ENCODE assay signal across 9 cellular contexts in the genomic region with DNA sequence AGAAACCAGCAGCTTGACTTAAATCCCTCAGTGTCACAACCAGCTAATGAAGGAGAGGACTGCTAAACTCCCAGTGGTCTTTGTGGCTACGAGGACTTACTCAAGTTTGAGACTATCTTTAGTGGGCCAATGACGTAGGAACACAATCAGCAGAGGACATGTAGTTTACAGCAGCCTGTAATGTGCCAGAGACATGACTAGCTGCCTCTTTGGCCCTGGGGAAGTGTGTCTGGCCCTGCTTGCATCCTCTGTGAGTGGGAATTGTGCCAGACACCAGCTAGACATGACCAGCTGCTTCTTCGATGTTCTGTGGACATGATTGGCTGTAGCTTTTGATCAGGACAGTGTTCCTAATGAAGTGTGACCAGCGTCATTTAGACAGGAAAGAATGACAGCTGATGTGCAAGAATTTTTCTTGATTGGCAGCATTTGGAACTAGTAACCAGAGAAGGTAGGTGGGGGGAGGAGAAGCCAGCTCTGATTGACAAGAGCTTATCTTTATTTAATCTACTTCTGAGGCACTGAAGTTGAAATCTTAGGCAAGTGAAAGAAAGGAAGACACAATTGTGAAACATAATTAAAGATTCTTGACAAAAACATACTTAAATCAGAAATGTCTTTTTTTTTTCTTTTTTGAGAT.
DNase-seq lines count a peak whose midpoint lies in the region; ATAC-seq and TF ChIP-seq lines count a peak whose summit lies in the region.
"Had no signal": no experiment of that assay in that cellular context is flagged by ENCODE, and none has a peak within 500 bp of the region (broad histone marks: within the 10 kb centered on the region; RNA-seq: fewer than 3 reads in every experiment).

No MANE protein-coding gene starts in this region.

- peaks cover 57% of the 10 kb centered on the region for H3K4me1 Mint-ChIP-seq in glutamatergic neuron (ENCODE audit: low read depth, unreplicated experiment)

- H3K27me3 Mint-ChIP-seq in glutamatergic neuron (ENCODE audit: unreplicated experiment): peaks cover 2% of the 10 kb centered on the region
- H3K27me3 Mint-ChIP-seq: dendritic cell treated with granulocyte-macrophage colony-stimulating factor and Interleukin-4, amounts not matched to agents 40 ng/mL and 50 ng/mL, for 4 days had no signal

- H3K9me3 Mint-ChIP-seq in glutamatergic neuron (ENCODE audit: unreplicated experiment): peaks cover 6% of the 10 kb centered on the region
- H3K9me3 Mint-ChIP-seq: dendritic cell treated with granulocyte-macrophage colony-stimulating factor and Interleukin-4, amounts not matched to agents 40 ng/mL and 50 ng/mL, for 4 days had no signal

- intact Hi-C loops in upper lobe of right lung (cut with DNase I): no loop called here

- peak overlapping the region; percentile 93 for H3K27ac Mint-ChIP-seq in glutamatergic neuron (ENCODE audit: unreplicated experiment)
- H3K27ac Mint-ChIP-seq: dendritic cell treated with granulocyte-macrophage colony-stimulating factor and Interleukin-4, amounts not matched to agents 40 ng/mL and 50 ng/mL, for 4 days had no signal

- no peak overlapping the region; the same call in 1 of the 2 replicates for H3K4me3 ChIP-seq in GM12864 (ENCODE audit: low read depth, low read length)
- H3K4me3 ChIP-seq in upper lobe of right lung: no peak overlapping the region

- no peaks in the 10 kb centered on the region for H3K36me3 ChIP-seq in upper lobe of right lung

- peaks cover 6% of the 10 kb centered on the region for H3K4me1 ChIP-seq in upper lobe of right lung

- ATAC-seq in GM21723 (IDR thresholded peaks at IDR 0.05; ENCODE audit: unreplicated experiment): peak; percentile 58
- peak; percentile 37 for ATAC-seq in upper lobe of right lung

- H3K36me3 Mint-ChIP-seq in glutamatergic neuron (ENCODE audit: unreplicated experiment): no peaks in the 10 kb centered on the region

- no peak overlapping the region for H3K27ac ChIP-seq in upper lobe of right lung

- H3K9me3 ChIP-seq in upper lobe of right lung: no peaks in the 10 kb centered on the region

- peak; percentile 33 for DNase-seq in GM12864 (ENCODE audit: low read depth)
- peak; percentile 63 for DNase-seq in NCI-H2029 (lab: John Stamatoyannopoulos, UW)
- DNase-seq in glutamatergic neuron: peak; percentile 46
- no peak for DNase-seq in upper lobe of right lung
- no peak for DNase-seq in cerebellar nuclear complex (lab: John Stamatoyannopoulos, UW)
- DNase-seq in activated CD8-positive, alpha-beta memory T cell treated with anti-CD3 and anti-CD28 coated beads for 24 hours: no peak
- no peak for DNase-seq in stimulated activated CD4-positive, alpha-beta T cell treated with anti-CD3 and anti-CD28 coated beads, Interleukin-2, amount 100 ng/mL, for 48 hours

- H3K4me3 Mint-ChIP-seq in glutamatergic neuron (ENCODE audit: unreplicated experiment): peak overlapping the region; percentile 70
- H3K4me3 Mint-ChIP-seq: dendritic cell treated with granulocyte-macrophage colony-stimulating factor and Interleukin-4, amounts not matched to agents 40 ng/mL and 50 ng/mL, for 4 days had no signal

- H3K27me3 ChIP-seq in upper lobe of right lung: no peaks in the 10 kb centered on the region

- TF ChIP-seq CTCF in GM12864 (IDR thresholded peaks at IDR 0.05; ENCODE audit: low read depth, low read length, missing control alignments) (no peak), glutamatergic neuron (IDR thresholded peaks at IDR 0.05; ENCODE audit: partially characterized antibody, unreplicated experiment) (no peak), upper lobe of right lung (IDR thresholded peaks at IDR 0.05) (no peak)

Comparison
In these comparisons a context has a peak if more than half of its experiments do, and no peak if none do; other contexts are left out.
1. DNase-seq: peak in GM12864 (single experiment), NCI-H2029 (single experiment) and glutamatergic neuron (single experiment); none in upper lobe of right lung (single experiment), cerebellar nuclear complex (0 of 2), activated CD8-positive, alpha-beta memory T cell treated with anti-CD3 and anti-CD28 coated beads for 24 hours (single experiment) and stimulated activated CD4-positive, alpha-beta T cell treated with anti-CD3 and anti-CD28 coated beads, Interleukin-2, amount 100 ng/mL, for 48 hours (0 of 2).